Comparison of ENCODE assay signal across 1 cellular context in genomic region chr2:231612199-231613053, GRCh38.
TF ChIP-seq lines count a peak whose summit lies in the region.

No MANE protein-coding gene starts in this region.

TF ChIP-seq in K562, 482 proteins besides CTCF, POLR2A, EP300 and RAD21 (continued from another document and continues in another):
- TF ChIP-seq DEAF1 (CRISPR knock-in tag; IDR thresholded peaks at IDR 0.05) (peak; percentile 82), TFAP4 (CRISPR knock-in tag; IDR thresholded peaks at IDR 0.05; ENCODE audit: borderline replicate concordance) (peak; percentile 85), ELF4 (CRISPR knock-in tag; IDR thresholded peaks at IDR 0.05) (no peak), RFX1 (IDR thresholded peaks at IDR 0.05) (peak; percentile 42; the same call in 1 of the 2 replicates), ZBTB11 (CRISPR knock-in tag; IDR thresholded peaks at IDR 0.05) (no peak), ZBTB40 (IDR thresholded peaks at IDR 0.05) (no peak), ZBTB40 (CRISPR knock-in tag; IDR thresholded peaks at IDR 0.05) (0 out of 2 replicates have a peak, but pooled peaks have one; percentile 15), ZBTB33 (CRISPR knock-in tag; IDR thresholded peaks at IDR 0.05) (peak; percentile 72; the same call in 1 of the 2 replicates), NFIC (IDR thresholded peaks at IDR 0.05) (0 out of 2 replicates have a peak, but pooled peaks have one; percentile 21), ZNF589 (CRISPR knock-in tag; IDR thresholded peaks at IDR 0.05; ENCODE audit: low read depth) (no peak), GATA2 (CRISPR knock-in tag; IDR thresholded peaks at IDR 0.05) (0 out of 2 replicates have a peak, but pooled peaks have one; percentile 3), CHCHD3 (CRISPR knock-in tag; IDR thresholded peaks at IDR 0.05) (no peak), RREB1 (CRISPR knock-in tag; IDR thresholded peaks at IDR 0.05) (no peak), THRAP3 (IDR thresholded peaks at IDR 0.05; ENCODE audit: borderline replicate concordance) (no peak), CBX1 (IDR thresholded peaks at IDR 0.05; ENCODE audit: low read depth) (peak; percentile 67; the same call in 1 of the 2 replicates), SMARCA5 (IDR thresholded peaks at IDR 0.05) (peak; percentile 76), CHD4 (IDR thresholded peaks at IDR 0.05; ENCODE audit: insufficient read depth, insufficient replicate concordance, low read depth, low read length, poor library complexity, severe bottlenecking) (peak; percentile 41), CTCFL (IDR thresholded peaks at IDR 0.05; ENCODE audit: borderline replicate concordance, insufficient read depth, low read depth, low read length, poor library complexity, severe bottlenecking) (peak; percentile 28), ZNF146 (CRISPR knock-in tag; IDR thresholded peaks at IDR 0.05; ENCODE audit: unreplicated experiment) (no peak)
